12 cellular contexts compared by ENCODE assay signal in genomic region chr12:12528361-12529092, GRCh38. TPM values are rescaled to one million over a fixed set of nuclear protein-coding genes. Genes with fewer than 3 reads are reported as not detected.
DNase-seq lines count a peak whose midpoint lies in the region; ATAC-seq and TF ChIP-seq lines count a peak whose summit lies in the region.
"Had no signal": no experiment of that assay in that cellular context is flagged by ENCODE, and none has a peak within 500 bp of the region (broad histone marks: within the 10 kb centered on the region; RNA-seq: fewer than 3 reads in every experiment).

No MANE protein-coding gene starts in this region.

- H3K4me1 ChIP-seq in ascending aorta, result peaks cover 0 to 8% of the 10 kb centered on the region in 2 donors

- H3K9me3 ChIP-seq in ascending aorta, result no peaks in the 10 kb centered on the region
- H3K9me3 ChIP-seq: lower lobe of right lung had no signal

- peak overlapping the region; percentile 94 for H3K27ac Mint-ChIP-seq in activated naive CD4-positive, alpha-beta T cell treated with anti-CD3 and anti-CD28 coated beads, Interleukin-2, amount 50 U/mL, for 24 hours
- peak overlapping the region; percentile 88 for H3K27ac Mint-ChIP-seq in activated CD8-positive, alpha-beta T cell treated with anti-CD3 and anti-CD28 coated beads for 36 hours
- peak overlapping the region; percentile 86 for H3K27ac Mint-ChIP-seq in stimulated activated effector memory CD8-positive, alpha-beta T cell treated with anti-CD3 and anti-CD28 coated beads, Interleukin-12 subunit alpha, Interleukin-12 subunit beta, amount 100 ng/mL, for 72 hours

- peak; percentile 52 for ATAC-seq in activated CD8-positive, alpha-beta T cell treated with anti-CD3 and anti-CD28 coated beads for 36 hours
- ATAC-seq in left colon (peak; percentile 55), HG02798 (IDR thresholded peaks at IDR 0.05; ENCODE audit: poor library complexity, unreplicated experiment) (no peak), HG03045 (IDR thresholded peaks at IDR 0.05; ENCODE audit: unreplicated experiment) (no peak)
- ATAC-seq in stimulated activated effector memory CD8-positive, alpha-beta T cell treated with anti-CD3 and anti-CD28 coated beads, Interleukin-12 subunit alpha, Interleukin-12 subunit beta, amount 100 ng/mL, for 72 hours, result no peak

- intact Hi-C loops in activated CD8-positive, alpha-beta T cell treated with anti-CD3 and anti-CD28 coated beads for 36 hours (cut with micrococcal nuclease), result no loop called here
- intact Hi-C loops in left colon (cut with DNase I, micrococcal nuclease), result no loop called here
- intact Hi-C loops in ascending aorta (cut with DNase I), result no loop called here

- H3K27ac ChIP-seq in ascending aorta, result no peak overlapping the region
- H3K27ac ChIP-seq: lower lobe of right lung had no signal

- CTCF ChIA-PET in activated CD8-positive, alpha-beta T cell treated with anti-CD3 and anti-CD28 coated beads for 36 hours (lab: Charles Lee), result interaction anchor here (1.0 kb wide), 1 partner anchor 20 kb away, joined by 3 read pairs; no protein-coding TSS in a partner anchor

- H3K36me3 Mint-ChIP-seq in activated naive CD4-positive, alpha-beta T cell treated with anti-CD3 and anti-CD28 coated beads, Interleukin-2, amount 50 U/mL, for 24 hours, result peaks cover 3% of the 10 kb centered on the region
- peaks cover 15% of the 10 kb centered on the region for H3K36me3 Mint-ChIP-seq in activated CD8-positive, alpha-beta T cell treated with anti-CD3 and anti-CD28 coated beads for 36 hours (ENCODE audit: low read depth)
- H3K36me3 Mint-ChIP-seq in stimulated activated effector memory CD8-positive, alpha-beta T cell treated with anti-CD3 and anti-CD28 coated beads, Interleukin-12 subunit alpha, Interleukin-12 subunit beta, amount 100 ng/mL, for 72 hours, result peaks cover 12% of the 10 kb centered on the region

- no peak for TF ChIP-seq CTCF in activated CD8-positive, alpha-beta T cell treated with anti-CD3 and anti-CD28 coated beads for 36 hours (IDR thresholded peaks at IDR 0.05)
- TF ChIP-seq CTCF in ascending aorta (IDR thresholded peaks at IDR 0.05), result no peak

- peaks cover 0 to 4% of the 10 kb centered on the region in 2 donors for H3K36me3 ChIP-seq in ascending aorta
- H3K36me3 ChIP-seq: lower lobe of right lung had no signal

- H3K4me1 Mint-ChIP-seq in activated naive CD4-positive, alpha-beta T cell treated with anti-CD3 and anti-CD28 coated beads, Interleukin-2, amount 50 U/mL, for 24 hours, result peaks cover 61% of the 10 kb centered on the region
- peaks cover 56% of the 10 kb centered on the region for H3K4me1 Mint-ChIP-seq in activated CD8-positive, alpha-beta T cell treated with anti-CD3 and anti-CD28 coated beads for 36 hours (ENCODE audit: low read depth)
- H3K4me1 Mint-ChIP-seq in stimulated activated effector memory CD8-positive, alpha-beta T cell treated with anti-CD3 and anti-CD28 coated beads, Interleukin-12 subunit alpha, Interleukin-12 subunit beta, amount 100 ng/mL, for 72 hours, result peaks cover 31% of the 10 kb centered on the region

- H3K27me3 ChIP-seq in ascending aorta, result no peaks in the 10 kb centered on the region

- POLR2A ChIA-PET in activated CD8-positive, alpha-beta T cell treated with anti-CD3 and anti-CD28 coated beads for 36 hours (lab: Charles Lee), result interaction anchor here (1.2 to 1.6 kb wide), 2 partner anchors 9 to 35 kb away, joined by 4 read pairs; partner anchors contain the start of gene DUSP16

- H3K4me3 Mint-ChIP-seq in activated naive CD4-positive, alpha-beta T cell treated with anti-CD3 and anti-CD28 coated beads, Interleukin-2, amount 50 U/mL, for 24 hours, result peak overlapping the region; percentile 66
- no peak overlapping the region for H3K4me3 Mint-ChIP-seq in activated CD8-positive, alpha-beta T cell treated with anti-CD3 and anti-CD28 coated beads for 36 hours
- H3K4me3 Mint-ChIP-seq in stimulated activated effector memory CD8-positive, alpha-beta T cell treated with anti-CD3 and anti-CD28 coated beads, Interleukin-12 subunit alpha, Interleukin-12 subunit beta, amount 100 ng/mL, for 72 hours, result peak overlapping the region; percentile 5

- no peaks in the 10 kb centered on the region for H3K9me3 Mint-ChIP-seq in activated naive CD4-positive, alpha-beta T cell treated with anti-CD3 and anti-CD28 coated beads, Interleukin-2, amount 50 U/mL, for 24 hours
- no peaks in the 10 kb centered on the region for H3K9me3 Mint-ChIP-seq in activated CD8-positive, alpha-beta T cell treated with anti-CD3 and anti-CD28 coated beads for 36 hours
- H3K9me3 Mint-ChIP-seq in stimulated activated effector memory CD8-positive, alpha-beta T cell treated with anti-CD3 and anti-CD28 coated beads, Interleukin-12 subunit alpha, Interleukin-12 subunit beta, amount 100 ng/mL, for 72 hours, result no peaks in the 10 kb centered on the region

- no peaks in the 10 kb centered on the region for H3K27me3 Mint-ChIP-seq in activated naive CD4-positive, alpha-beta T cell treated with anti-CD3 and anti-CD28 coated beads, Interleukin-2, amount 50 U/mL, for 24 hours
- H3K27me3 Mint-ChIP-seq in activated CD8-positive, alpha-beta T cell treated with anti-CD3 and anti-CD28 coated beads for 36 hours, result no peaks in the 10 kb centered on the region

- H3K4me3 ChIP-seq in ascending aorta, result no peak overlapping the region
- H3K4me3 ChIP-seq: lower lobe of right lung had no signal

- no peak for DNase-seq in activated naive CD4-positive, alpha-beta T cell (lab: John Stamatoyannopoulos, UW)
- DNase-seq in activated CD8-positive, alpha-beta T cell treated with anti-CD3 and anti-CD28 coated beads for 36 hours, result peak; percentile 35
- DNase-seq in left colon, result no peak
- no peak for DNase-seq in stimulated activated effector memory CD8-positive, alpha-beta T cell treated with anti-CD3 and anti-CD28 coated beads, Interleukin-12 subunit alpha, Interleukin-12 subunit beta, amount 100 ng/mL, for 72 hours (ENCODE audit: low spot score in 2 of 2)
- no peak for DNase-seq in ascending aorta (ENCODE audit: low spot score in 2 of 2)
- DNase-seq: lower lobe of right lung; NCI-H2081 treated with DMSO at 0.1 percent for 48 hours; posterior cingulate gyrus; stimulated activated CD4-positive, alpha-beta T cell treated with anti-CD3 and anti-CD28 coated beads, Interleukin-4, amount 100 ng/mL, for 1 hour had no signal

RNA-seq across cellular contexts. Expression of gene DUSP16, which starts 34.1 kb away (rescaled TPM):
- 10 to 100 TPM; 28.2 to 30.2 TPM for total RNA-seq in activated CD8-positive, alpha-beta T cell treated with anti-CD3 and anti-CD28 coated beads for 36 hours
- total RNA-seq in left colon, result 10 to 100 TPM; 38.6 to 73.5 TPM
- total RNA-seq in ascending aorta, result 54.8 TPM

Comparison
In these comparisons a context has a peak if more than half of its experiments do, and no peak if none do; other contexts are left out.
1. ATAC-seq: peak in activated CD8-positive, alpha-beta T cell treated with anti-CD3 and anti-CD28 coated beads for 36 hours (single experiment) and left colon (single experiment); none in stimulated activated effector memory CD8-positive, alpha-beta T cell treated with anti-CD3 and anti-CD28 coated beads, Interleukin-12 subunit alpha, Interleukin-12 subunit beta, amount 100 ng/mL, for 72 hours (single experiment), HG02798 (single experiment) and HG03045 (single experiment).
2. Peak in every context shown above with its lines, with median percentiles within 50 percentile points of each other: H3K27ac Mint-ChIP-seq.